Comparison of ENCODE assay signal across 21 cellular contexts in genomic region chr15:33987444-33987843, GRCh38. TPM values are rescaled to one million over a fixed set of nuclear protein-coding genes. Genes with fewer than 3 reads are reported as not detected.
DNase-seq lines count a peak whose midpoint lies in the region; FAIRE-seq and TF ChIP-seq lines count a peak whose summit lies in the region.
"Had no signal": no experiment of that assay in that cellular context is flagged by ENCODE, and none has a peak within 500 bp of the region (broad histone marks: within the 10 kb centered on the region; RNA-seq: fewer than 3 reads in every experiment).

No MANE protein-coding gene starts in this region.

- H3K9ac ChIP-seq in endodermal cell (ENCODE audit: extremely low read depth, low read length, poor library complexity, severe bottlenecking), result no peak overlapping the region
- H3K9ac ChIP-seq: GM23248 had no signal

- H3K27me3 ChIP-seq in bronchial epithelial cell (ENCODE audit: control insufficient read depth, insufficient read depth, low read length) (no peaks in the 10 kb centered on the region), layer of hippocampus (ENCODE audit: control insufficient read depth, insufficient read depth, low read length) (no peaks in the 10 kb centered on the region), endodermal cell (ENCODE audit: control insufficient read depth, insufficient read depth, low read length, poor library complexity, severe bottlenecking) (no peaks in the 10 kb centered on the region)

- WGBS in endodermal cell (ENCODE audit: insufficient coverage in 1 of 2, insufficient read length in 1 of 2), 2 experiments, result 94 to 95% methylated on average over 2 to 3 of the region's 3 CpGs

- peaks cover 5% of the 10 kb centered on the region for H3K36me3 Mint-ChIP-seq in endodermal cell (ENCODE audit: low read depth)
- no peaks in the 10 kb centered on the region for H3K36me3 Mint-ChIP-seq in activated CD4-positive, alpha-beta memory T cell treated with anti-CD3 and anti-CD28 coated beads, Interleukin-2, amount 10 ng/mL, durations not matched to agents 7 days and 5 days (ENCODE audit: low read depth)

- H3K4me1 ChIP-seq in endodermal cell (ENCODE audit: control insufficient read depth, insufficient read depth, low read length), result no peaks in the 10 kb centered on the region

- TF ChIP-seq CTCF in bronchial epithelial cell (IDR thresholded peaks at IDR 0.05; ENCODE audit: insufficient read depth, low read length, severe bottlenecking) (no peak), endodermal cell (conservative IDR thresholded peaks at IDR 0.05) (no peak)

- H3K27ac ChIP-seq in layer of hippocampus (ENCODE audit: low read depth, low read length) (peak overlapping the region; percentile 64), substantia nigra (ENCODE audit: low read depth, low read length, poor library complexity, severe bottlenecking) (peak overlapping the region; percentile 99), endodermal cell (ENCODE audit: low read depth, low read length) (no peak overlapping the region)
- H3K27ac ChIP-seq: C4-2B, GM23248, HL-60 had no signal

- H3K36me3 ChIP-seq in bronchial epithelial cell (ENCODE audit: control insufficient read depth, insufficient read depth, low read length) (peaks cover 1% of the 10 kb centered on the region), endodermal cell (ENCODE audit: control insufficient read depth, insufficient read depth, low read length) (peaks cover 6% of the 10 kb centered on the region)

- H3K9me3 ChIP-seq in endodermal cell (ENCODE audit: control insufficient read depth, low read length), result no peaks in the 10 kb centered on the region
- H3K9me3 ChIP-seq: Caco-2 had no signal

- POLR2A ChIA-PET in activated CD4-positive, alpha-beta memory T cell treated with anti-CD3 and anti-CD28 coated beads, Interleukin-2, amount 10 ng/mL, durations not matched to agents 7 days and 5 days (lab: Charles Lee), result no interaction called here

- no peak overlapping the region for H3K4me3 Mint-ChIP-seq in endodermal cell
- H3K4me3 Mint-ChIP-seq in activated CD4-positive, alpha-beta memory T cell treated with anti-CD3 and anti-CD28 coated beads, Interleukin-2, amount 10 ng/mL, durations not matched to agents 7 days and 5 days, result no peak overlapping the region
- H3K4me3 Mint-ChIP-seq: CD4-positive, alpha-beta T cell; HFFc6 had no signal

- H3K4me3 ChIP-seq in bronchial epithelial cell (ENCODE audit: low read depth, low read length) (no peak overlapping the region), endodermal cell (ENCODE audit: low read length) (no peak overlapping the region)
- H3K4me3 ChIP-seq: GM23248 had no signal

- H3K9me3 Mint-ChIP-seq in endodermal cell, result no peaks in the 10 kb centered on the region
- H3K9me3 Mint-ChIP-seq in activated CD4-positive, alpha-beta memory T cell treated with anti-CD3 and anti-CD28 coated beads, Interleukin-2, amount 10 ng/mL, durations not matched to agents 7 days and 5 days, result no peaks in the 10 kb centered on the region
- H3K9me3 Mint-ChIP-seq: CD4-positive, alpha-beta T cell; HFFc6 had no signal

- H3K4me1 Mint-ChIP-seq in endodermal cell, result no peaks in the 10 kb centered on the region
- peaks cover 3% of the 10 kb centered on the region for H3K4me1 Mint-ChIP-seq in activated CD4-positive, alpha-beta memory T cell treated with anti-CD3 and anti-CD28 coated beads, Interleukin-2, amount 10 ng/mL, durations not matched to agents 7 days and 5 days

- DNase-seq in bronchial epithelial cell (ENCODE audit: low read depth), result no peak
- peak in 2 of 49 donors; percentile 19 to 28 for DNase-seq in substantia nigra (lab: John Stamatoyannopoulos, UW)
- no peak for DNase-seq in endodermal cell
- no peak for DNase-seq in stimulated activated CD4-positive, alpha-beta T cell treated with anti-CD3 and anti-CD28 coated beads, Interleukin-15, amount 100 ng/mL, for 24 hours
- no peak for DNase-seq in NCI-H82 treated with DMSO at 0.1 percent for 48 hours (lab: John Stamatoyannopoulos, UW; ENCODE audit: unreplicated experiment)
- no peak for DNase-seq in activated CD4-positive, alpha-beta memory T cell treated with anti-CD3 and anti-CD28 coated beads, Interleukin-2, amount 10 ng/mL, durations not matched to agents 7 days and 5 days
- DNase-seq: ACHN; AML-193; Caco-2; CD4-positive, alpha-beta T cell; GM23248; HFFc6 had no signal

- peak; percentile 73 for FAIRE-seq in bronchial epithelial cell (lab: Jason Lieb, UNC)
- FAIRE-seq: A204.1, D721Med, G401.6, GM12891, H54 had no signal

- CTCF ChIA-PET in activated CD4-positive, alpha-beta memory T cell treated with anti-CD3 and anti-CD28 coated beads, Interleukin-2, amount 10 ng/mL, durations not matched to agents 7 days and 5 days (lab: Charles Lee), result no interaction called here

- H3K27me3 Mint-ChIP-seq in endodermal cell (ENCODE audit: insufficient read depth), result no peaks in the 10 kb centered on the region
- H3K27me3 Mint-ChIP-seq in activated CD4-positive, alpha-beta memory T cell treated with anti-CD3 and anti-CD28 coated beads, Interleukin-2, amount 10 ng/mL, durations not matched to agents 7 days and 5 days, result no peaks in the 10 kb centered on the region
- H3K27me3 Mint-ChIP-seq: CD4-positive, alpha-beta T cell had no signal

- H3K27ac Mint-ChIP-seq in endodermal cell, result no peak overlapping the region
- no peak overlapping the region for H3K27ac Mint-ChIP-seq in activated CD4-positive, alpha-beta memory T cell treated with anti-CD3 and anti-CD28 coated beads, Interleukin-2, amount 10 ng/mL, durations not matched to agents 7 days and 5 days
- H3K27ac Mint-ChIP-seq: CD4-positive, alpha-beta T cell; HFFc6 had no signal

RNA-seq across cellular contexts. Expression of gene CHRM5, which starts 19.1 kb away (rescaled TPM):
- not detected in 2 replicates for total RNA-seq in bronchial epithelial cell
- not detected for total RNA-seq in endodermal cell
- polyA plus RNA-seq in endodermal cell (2013, experiment 1 of 2), result not detected
- not detected for polyA plus RNA-seq in endodermal cell (2013, experiment 2 of 2)
- not detected for total RNA-seq in activated CD4-positive, alpha-beta memory T cell treated with anti-CD3 and anti-CD28 coated beads, Interleukin-2, amount 10 ng/mL, durations not matched to agents 7 days and 5 days
- total RNA-seq: Caco-2; CD4-positive, alpha-beta T cell; HT1080 had no signal

RNA-seq across cellular contexts. Expression of gene AVEN, which starts 51.6 kb away (rescaled TPM):
- total RNA-seq in bronchial epithelial cell (32.0 and 51.3 TPM in 2 replicates), endodermal cell (10 to 100 TPM; 18.9 to 20.7 TPM)
- 10.9 TPM for polyA plus RNA-seq in endodermal cell (2013, experiment 1 of 2)
- 12.0 TPM for polyA plus RNA-seq in endodermal cell (2013, experiment 2 of 2)
- total RNA-seq in activated CD4-positive, alpha-beta memory T cell treated with anti-CD3 and anti-CD28 coated beads, Interleukin-2, amount 10 ng/mL, durations not matched to agents 7 days and 5 days, result 1 to 10 TPM; 8.9 to 9.7 TPM
